Comparison of ENCODE assay signal across 8 cellular contexts in the genomic region with DNA sequence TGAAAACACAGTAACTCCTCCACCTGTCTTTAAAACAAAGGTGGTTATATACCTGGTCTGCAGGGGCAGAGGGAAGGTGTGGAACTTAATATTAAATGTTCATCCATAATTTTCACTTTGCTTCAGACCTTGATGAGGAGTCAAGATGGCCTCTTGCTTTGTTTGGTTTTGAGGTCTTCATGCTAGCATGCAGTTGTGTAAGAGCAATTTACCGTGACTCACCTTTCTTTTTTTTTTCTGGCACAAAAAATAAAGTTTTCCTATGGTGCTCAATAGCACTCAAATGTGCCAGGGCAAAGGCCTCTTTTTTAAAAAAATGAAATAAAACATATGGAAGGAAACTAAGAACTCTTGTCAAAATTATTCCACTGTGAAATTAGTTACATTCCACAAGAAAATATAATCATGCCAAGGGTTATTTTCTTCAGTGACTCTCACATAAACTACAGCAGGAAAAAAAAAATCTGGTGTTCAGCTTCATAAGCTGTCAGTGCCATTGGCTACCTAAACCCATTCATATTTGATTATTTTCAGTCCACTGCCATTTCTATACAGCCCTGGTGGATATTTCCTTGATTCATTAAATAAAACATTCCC.
DNase-seq lines count a peak whose midpoint lies in the region; ATAC-seq, FAIRE-seq and TF ChIP-seq lines count a peak whose summit lies in the region.

No MANE protein-coding gene starts in this region.

- DNase-seq in iris pigment epithelial cell (ENCODE audit: low read depth) (peak; percentile 78), CD1c-positive myeloid dendritic cell (ENCODE audit: extremely low spot score) (no peak), NCI-H1092 treated with DMSO at 0.1 percent for 48 hours (lab: John Stamatoyannopoulos, UW) (no peak), GM12891 (ENCODE audit: insufficient read length, low spot score) (no peak)
- no peak for DNase-seq in stimulated activated CD4-positive, alpha-beta T cell treated with anti-CD3 and anti-CD28 coated beads, Interleukin-12 subunit alpha, Interleukin-12 subunit beta, amount 100 ng/mL, for 4 hours

- TF ChIP-seq EP300 in Ishikawa (IDR thresholded peaks at IDR 0.05; ENCODE audit: borderline replicate concordance) = peak; percentile 95

- FAIRE-seq in GM12891 (lab: Jason Lieb, UNC) = no peak

- ATAC-seq in GM18517 (IDR thresholded peaks at IDR 0.05; ENCODE audit: unreplicated experiment) = peak; percentile 13
- peak; percentile 9 for ATAC-seq in HG02642 (IDR thresholded peaks at IDR 0.05; ENCODE audit: poor library complexity, unreplicated experiment)

- TF ChIP-seq RAD21 in Ishikawa (IDR thresholded peaks at IDR 0.05; ENCODE audit: low read depth) = no peak

- no peak for TF ChIP-seq POLR2A in GM12891 (IDR thresholded peaks at IDR 0.05; ENCODE audit: low read depth, low read length)

TF ChIP-seq in Ishikawa, 13 proteins besides CTCF, POLR2A, EP300 and RAD21:
- TF ChIP-seq FOXM1 (IDR thresholded peaks at IDR 0.05; ENCODE audit: borderline replicate concordance, low read depth) (peak; percentile 94), CEBPB (IDR thresholded peaks at IDR 0.05) (peak; percentile 93), YY1 (IDR thresholded peaks at IDR 0.05; ENCODE audit: low read depth) (peak; percentile 51; the same call in 1 of the 2 replicates), TEAD4 (IDR thresholded peaks at IDR 0.05) (peak; percentile 67), NFIC (IDR thresholded peaks at IDR 0.05) (peak; percentile 90), ZBTB7A (IDR thresholded peaks at IDR 0.05; ENCODE audit: low read depth) (no peak), TCF12 (IDR thresholded peaks at IDR 0.05; ENCODE audit: low read depth) (peak; percentile 86), CREB1 (IDR thresholded peaks at IDR 0.05; ENCODE audit: low read depth) (no peak), TAF1 (IDR thresholded peaks at IDR 0.05; ENCODE audit: low read depth) (no peak), EGR1 (IDR thresholded peaks at IDR 0.05) (no peak)
- TF ChIP-seq, protein P1, sequence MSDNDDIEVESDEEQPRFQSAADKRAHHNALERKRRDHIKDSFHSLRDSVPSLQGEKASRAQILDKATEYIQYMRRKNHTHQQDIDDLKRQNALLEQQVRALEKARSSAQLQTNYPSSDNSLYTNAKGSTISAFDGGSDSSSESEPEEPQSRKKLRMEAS (IDR thresholded peaks at IDR 0.05) = peak; percentile 56; the same call in 1 of the 2 replicates
- TF ChIP-seq, protein P2, sequence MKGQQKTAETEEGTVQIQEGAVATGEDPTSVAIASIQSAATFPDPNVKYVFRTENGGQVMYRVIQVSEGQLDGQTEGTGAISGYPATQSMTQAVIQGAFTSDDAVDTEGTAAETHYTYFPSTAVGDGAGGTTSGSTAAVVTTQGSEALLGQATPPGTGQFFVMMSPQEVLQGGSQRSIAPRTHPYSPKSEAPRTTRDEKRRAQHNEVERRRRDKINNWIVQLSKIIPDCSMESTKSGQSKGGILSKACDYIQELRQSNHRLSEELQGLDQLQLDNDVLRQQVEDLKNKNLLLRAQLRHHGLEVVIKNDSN (IDR thresholded peaks at IDR 0.05) = no peak
- TF ChIP-seq, protein P3, sequence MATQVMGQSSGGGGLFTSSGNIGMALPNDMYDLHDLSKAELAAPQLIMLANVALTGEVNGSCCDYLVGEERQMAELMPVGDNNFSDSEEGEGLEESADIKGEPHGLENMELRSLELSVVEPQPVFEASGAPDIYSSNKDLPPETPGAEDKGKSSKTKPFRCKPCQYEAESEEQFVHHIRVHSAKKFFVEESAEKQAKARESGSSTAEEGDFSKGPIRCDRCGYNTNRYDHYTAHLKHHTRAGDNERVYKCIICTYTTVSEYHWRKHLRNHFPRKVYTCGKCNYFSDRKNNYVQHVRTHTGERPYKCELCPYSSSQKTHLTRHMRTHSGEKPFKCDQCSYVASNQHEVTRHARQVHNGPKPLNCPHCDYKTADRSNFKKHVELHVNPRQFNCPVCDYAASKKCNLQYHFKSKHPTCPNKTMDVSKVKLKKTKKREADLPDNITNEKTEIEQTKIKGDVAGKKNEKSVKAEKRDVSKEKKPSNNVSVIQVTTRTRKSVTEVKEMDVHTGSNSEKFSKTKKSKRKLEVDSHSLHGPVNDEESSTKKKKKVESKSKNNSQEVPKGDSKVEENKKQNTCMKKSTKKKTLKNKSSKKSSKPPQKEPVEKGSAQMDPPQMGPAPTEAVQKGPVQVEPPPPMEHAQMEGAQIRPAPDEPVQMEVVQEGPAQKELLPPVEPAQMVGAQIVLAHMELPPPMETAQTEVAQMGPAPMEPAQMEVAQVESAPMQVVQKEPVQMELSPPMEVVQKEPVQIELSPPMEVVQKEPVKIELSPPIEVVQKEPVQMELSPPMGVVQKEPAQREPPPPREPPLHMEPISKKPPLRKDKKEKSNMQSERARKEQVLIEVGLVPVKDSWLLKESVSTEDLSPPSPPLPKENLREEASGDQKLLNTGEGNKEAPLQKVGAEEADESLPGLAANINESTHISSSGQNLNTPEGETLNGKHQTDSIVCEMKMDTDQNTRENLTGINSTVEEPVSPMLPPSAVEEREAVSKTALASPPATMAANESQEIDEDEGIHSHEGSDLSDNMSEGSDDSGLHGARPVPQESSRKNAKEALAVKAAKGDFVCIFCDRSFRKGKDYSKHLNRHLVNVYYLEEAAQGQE (IDR thresholded peaks at IDR 0.05; ENCODE audit: low read depth) = no peak

TF ChIP-seq in GM12891, 5 proteins besides CTCF, POLR2A, EP300 and RAD21:
- no peak for TF ChIP-seq TAF1 (IDR thresholded peaks at IDR 0.05; ENCODE audit: low read depth, low read length)
- TF ChIP-seq SPI1 (IDR thresholded peaks at IDR 0.05; ENCODE audit: low read depth, low read length) = no peak
- TF ChIP-seq POU2F2 (IDR thresholded peaks at IDR 0.05; ENCODE audit: low read depth, low read length) = no peak
- TF ChIP-seq POLR2AphosphoS5 (IDR thresholded peaks at IDR 0.05; ENCODE audit: low read depth, low read length) = no peak
- no peak for TF ChIP-seq PAX5 (IDR thresholded peaks at IDR 0.05; ENCODE audit: insufficient read depth, low read length, severe bottlenecking)
